In the genomic region with DNA sequence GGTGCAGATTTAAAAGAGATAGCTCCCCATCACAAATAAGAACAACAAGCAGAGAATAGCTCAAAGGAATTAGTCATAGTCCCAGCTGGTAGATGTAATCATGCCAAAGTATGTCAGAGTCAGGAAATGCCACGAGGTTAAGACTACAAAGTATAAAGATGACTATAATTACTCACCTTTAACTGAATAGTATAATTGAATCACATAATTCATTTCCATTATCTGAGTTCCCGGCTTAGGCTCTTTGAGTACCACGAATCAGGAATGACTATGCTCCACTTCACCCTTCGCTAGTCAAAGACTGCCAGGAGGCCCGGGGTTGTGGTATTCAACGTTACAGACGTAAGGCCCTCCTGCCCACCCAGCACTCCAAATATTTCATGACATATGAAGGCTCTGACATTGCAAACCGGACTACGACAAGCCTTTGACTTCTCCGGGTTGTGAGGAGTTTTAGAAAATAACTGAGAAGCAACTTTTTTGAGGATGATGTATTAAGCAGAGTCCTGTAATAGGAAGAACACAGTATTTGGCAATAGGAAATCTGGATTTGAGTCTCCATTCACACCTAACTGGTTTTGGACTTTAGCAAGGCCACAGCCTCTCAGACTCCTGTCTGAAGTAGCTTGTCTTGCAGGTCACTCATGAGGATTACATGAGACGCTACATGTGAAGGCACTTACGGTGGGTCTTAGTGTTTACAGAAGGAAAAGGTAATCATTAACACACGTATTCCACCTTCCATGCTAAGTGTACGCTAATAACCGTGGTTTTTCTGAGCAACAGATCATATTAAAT, we compare ENCODE assay signal across 8 cellular contexts.
DNase-seq lines count a peak whose midpoint lies in the region; ATAC-seq and TF ChIP-seq lines count a peak whose summit lies in the region.

No MANE protein-coding gene starts in this region.

- H3K27ac ChIP-seq in lung (ENCODE audit: low read depth in 1 of 2, low read length in 1 of 2) = peak overlapping the region; percentile 62 to 82

- DNase-seq in ACHN = peak; percentile 47
- DNase-seq in HT-29 (ENCODE audit: low spot score) = peak; percentile 80
- peak; percentile 80 for DNase-seq in astrocyte of the hippocampus (ENCODE audit: low read depth, low spot score)
- no peak for DNase-seq in lung (ENCODE audit: low spot score)
- DNase-seq in posterior cingulate gyrus = no peak
- no peak for DNase-seq in DMS 273 treated with DMSO at 0.1 percent for 48 hours (lab: John Stamatoyannopoulos, UW)
- no peak for DNase-seq in middle frontal gyrus (ENCODE audit: extremely low spot score, low spot score)

- no peaks in the 10 kb centered on the region for H3K27me3 ChIP-seq in lung (ENCODE audit: control insufficient read depth, insufficient read depth)

- in situ Hi-C loops in ACHN (cut with HindIII; ENCODE audit: low pct_ligation_motif_present, low pct_unique_long_range_greater_than_20kb, low sequenced_read_pairs) = no loop called here

- 66 to 86% methylated on average over 15 of the region's 15 CpGs for WGBS in lung, 2 donors

- peaks cover 7 to 8% of the 10 kb centered on the region in 2 donors for H3K4me1 ChIP-seq in lung (ENCODE audit: control insufficient read depth in 2 of 2, insufficient read depth in 2 of 2, low read length in 2 of 2)

- intact Hi-C loops in posterior cingulate gyrus (cut with DNase I) = no loop called here

- no peaks in the 10 kb centered on the region for H3K36me3 ChIP-seq in lung (ENCODE audit: control insufficient read depth in 2 of 2, insufficient read depth in 2 of 2, low read length in 2 of 2)

- peak; percentile 67 for ATAC-seq in lung (ENCODE audit: insufficient read depth, low FRiP score)
- ATAC-seq in HG02852 (IDR thresholded peaks at IDR 0.05; ENCODE audit: unreplicated experiment) = no peak

- no peak for TF ChIP-seq CTCF in lung (IDR thresholded peaks at IDR 0.05; ENCODE audit: control extremely low read depth, extremely low read depth)

- H3K4me3 ChIP-seq in lung = no peak overlapping the region

- H3K9me3 ChIP-seq in lung (ENCODE audit: control insufficient read depth in 2 of 2, insufficient read depth in 1 of 2, low read length in 1 of 2) = no peaks in the 10 kb centered on the region

Comparison
In these comparisons a context has a peak if more than half of its experiments do, and no peak if none do; other contexts are left out.
1. DNase-seq: peak in ACHN (single experiment), HT-29 (single experiment) and astrocyte of the hippocampus (single experiment); none in lung (single experiment), posterior cingulate gyrus (0 of 10), DMS 273 treated with DMSO at 0.1 percent for 48 hours (single experiment) and middle frontal gyrus (single experiment).